In the genomic region with DNA sequence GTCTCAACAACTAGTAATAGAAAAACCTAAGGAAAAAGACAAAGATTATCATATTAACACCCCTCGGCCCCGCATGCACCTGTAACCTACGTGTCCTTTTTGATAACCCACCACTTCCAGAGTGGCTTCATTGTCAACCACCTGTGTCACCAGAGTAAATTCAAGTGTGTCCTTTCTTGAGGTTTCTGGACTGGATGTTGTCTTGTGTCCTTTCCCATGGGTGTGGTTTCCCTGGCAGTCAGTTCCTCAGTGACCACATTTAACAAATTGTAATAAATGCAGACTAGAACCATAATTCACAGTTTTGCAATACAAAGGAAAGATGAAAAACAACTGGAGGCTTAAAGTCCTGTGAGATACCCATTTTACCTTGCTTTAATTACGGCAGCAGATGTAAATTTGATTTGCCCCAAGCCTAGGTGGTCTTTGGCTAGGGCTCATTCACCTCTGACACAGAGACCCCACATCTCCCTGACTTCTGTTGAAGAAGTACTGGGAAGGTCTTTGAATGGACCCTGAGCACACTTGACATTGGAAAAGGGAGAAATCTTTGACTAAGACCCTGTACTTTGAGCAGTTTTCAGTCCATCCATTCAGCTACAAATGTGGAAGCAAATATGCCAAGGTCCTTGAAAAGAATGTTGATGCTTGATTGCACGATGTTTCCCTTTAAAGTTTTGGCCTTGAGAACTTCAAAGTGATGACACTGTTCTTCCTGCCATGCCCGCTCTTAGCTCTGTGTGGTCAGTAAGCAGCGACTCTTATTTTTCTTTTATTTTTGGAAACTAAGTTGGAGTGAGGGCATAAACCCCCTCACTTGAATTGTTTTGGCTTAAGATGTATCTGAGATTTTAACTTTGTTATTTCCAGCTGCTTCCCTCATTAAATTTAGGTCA, we compare ENCODE assay signal across 1 cellular context.
A peak's percentile ranks its signal among the peaks of the same experiment; 100 is the strongest.
TF ChIP-seq lines count a peak whose summit lies in the region.

No MANE protein-coding gene starts in this region.

TF ChIP-seq in HepG2, 621 proteins besides CTCF, POLR2A, EP300 and RAD21 (continued from another document and continues in another):
- TF ChIP-seq ZNF318 (CRISPR knock-in tag; IDR thresholded peaks at IDR 0.05) = no peak
- TF ChIP-seq THYN1 (CRISPR knock-in tag; IDR thresholded peaks at IDR 0.05; ENCODE audit: borderline replicate concordance, low read depth) = no peak
- no peak for TF ChIP-seq ZNF207 (IDR thresholded peaks at IDR 0.05; ENCODE audit: borderline replicate concordance)
- TF ChIP-seq, protein P1, sequence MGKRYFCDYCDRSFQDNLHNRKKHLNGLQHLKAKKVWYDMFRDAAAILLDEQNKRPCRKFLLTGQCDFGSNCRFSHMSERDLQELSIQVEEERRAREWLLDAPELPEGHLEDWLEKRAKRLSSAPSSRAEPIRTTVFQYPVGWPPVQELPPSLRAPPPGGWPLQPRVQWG (CRISPR knock-in tag; IDR thresholded peaks at IDR 0.05; ENCODE audit: borderline replicate concordance, low read depth) = no peak
- TF ChIP-seq TP53 (CRISPR knock-in tag; conservative IDR thresholded peaks at IDR 0.05) = peak; percentile 56; the same call in 1 of the 2 replicates
- no peak for TF ChIP-seq ZNF329 (CRISPR knock-in tag; IDR thresholded peaks at IDR 0.05; ENCODE audit: low read depth)
- peak; percentile 46; the same call in 1 of the 2 replicates for TF ChIP-seq ZNF501 (CRISPR knock-in tag; IDR thresholded peaks at IDR 0.05)
- no peak for TF ChIP-seq ZUFSP (CRISPR knock-in tag; IDR thresholded peaks at IDR 0.05; ENCODE audit: borderline replicate concordance)
- TF ChIP-seq SRF (IDR thresholded peaks at IDR 0.05; ENCODE audit: low read depth, low read length) = no peak
- TF ChIP-seq, protein P2, sequence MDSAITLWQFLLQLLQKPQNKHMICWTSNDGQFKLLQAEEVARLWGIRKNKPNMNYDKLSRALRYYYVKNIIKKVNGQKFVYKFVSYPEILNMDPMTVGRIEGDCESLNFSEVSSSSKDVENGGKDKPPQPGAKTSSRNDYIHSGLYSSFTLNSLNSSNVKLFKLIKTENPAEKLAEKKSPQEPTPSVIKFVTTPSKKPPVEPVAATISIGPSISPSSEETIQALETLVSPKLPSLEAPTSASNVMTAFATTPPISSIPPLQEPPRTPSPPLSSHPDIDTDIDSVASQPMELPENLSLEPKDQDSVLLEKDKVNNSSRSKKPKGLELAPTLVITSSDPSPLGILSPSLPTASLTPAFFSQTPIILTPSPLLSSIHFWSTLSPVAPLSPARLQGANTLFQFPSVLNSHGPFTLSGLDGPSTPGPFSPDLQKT (CRISPR knock-in tag; IDR thresholded peaks at IDR 0.05; ENCODE audit: borderline replicate concordance) = no peak
- TF ChIP-seq CBX1 (IDR thresholded peaks at IDR 0.05; ENCODE audit: low read depth) = no peak
- no peak for TF ChIP-seq ZNF709 (CRISPR knock-in tag; IDR thresholded peaks at IDR 0.05)
- TF ChIP-seq ZNF331 (CRISPR knock-in tag; IDR thresholded peaks at IDR 0.05) = peak; percentile 78
- no peak for TF ChIP-seq RAD51 (IDR thresholded peaks at IDR 0.05; ENCODE audit: borderline replicate concordance)
- no peak for TF ChIP-seq ZNF496 (CRISPR knock-in tag; IDR thresholded peaks at IDR 0.05; ENCODE audit: insufficient replicate concordance)
- TF ChIP-seq RXRA (CRISPR knock-in tag; IDR thresholded peaks at IDR 0.05) = peak; percentile 37; the same call in 1 of the 2 replicates
- TF ChIP-seq HDAC1 (CRISPR knock-in tag; IDR thresholded peaks at IDR 0.05) = peak; percentile 89
- no peak for TF ChIP-seq ZNF326 (CRISPR knock-in tag; IDR thresholded peaks at IDR 0.05; ENCODE audit: borderline replicate concordance)
- TF ChIP-seq ZBTB4 (CRISPR knock-in tag; IDR thresholded peaks at IDR 0.05; ENCODE audit: borderline replicate concordance) = no peak
- no peak for TF ChIP-seq PAX8 (CRISPR knock-in tag; IDR thresholded peaks at IDR 0.05; ENCODE audit: borderline replicate concordance)
- TF ChIP-seq ZBTB7B (CRISPR knock-in tag; IDR thresholded peaks at IDR 0.05) = peak; percentile 89
- TF ChIP-seq ZNF570 (CRISPR knock-in tag; IDR thresholded peaks at IDR 0.05; ENCODE audit: borderline replicate concordance) = no peak
- TF ChIP-seq ZBTB1 (CRISPR knock-in tag; IDR thresholded peaks at IDR 0.05; ENCODE audit: borderline replicate concordance) = no peak
- TF ChIP-seq MAFK (conservative IDR thresholded peaks at IDR 0.05 in 1 of 2, IDR thresholded peaks at IDR 0.05 in 1 of 2; ENCODE audit: low read length in 2 of 2) = 0 out of 4 replicates have a peak, but pooled peaks have one; percentile 21 to 38
- 0 out of 2 replicates have a peak, but pooled peaks have one; percentile 43 for TF ChIP-seq HIC2 (CRISPR knock-in tag; IDR thresholded peaks at IDR 0.05; ENCODE audit: low read depth)
- no peak for TF ChIP-seq JDP2 (CRISPR knock-in tag; IDR thresholded peaks at IDR 0.05; ENCODE audit: borderline replicate concordance)
- TF ChIP-seq HNF4A (CRISPR knock-in tag; IDR thresholded peaks at IDR 0.05) = peak; percentile 98
- TF ChIP-seq ZNF788 (CRISPR knock-in tag; IDR thresholded peaks at IDR 0.05; ENCODE audit: borderline replicate concordance) = peak; percentile 81; the same call in 1 of the 2 replicates
- TF ChIP-seq KDM6A (CRISPR knock-in tag; IDR thresholded peaks at IDR 0.05; ENCODE audit: low read depth) = no peak; the same call in none of the 2 replicates
- no peak for TF ChIP-seq PAWR (CRISPR knock-in tag; IDR thresholded peaks at IDR 0.05; ENCODE audit: borderline replicate concordance)
- no peak for TF ChIP-seq GABPA (IDR thresholded peaks at IDR 0.05; ENCODE audit: low read depth, low read length)
- peak; percentile 59 for TF ChIP-seq GABPA (CRISPR knock-in tag; IDR thresholded peaks at IDR 0.05; ENCODE audit: low read depth)
- TF ChIP-seq MYPOP (CRISPR knock-in tag; IDR thresholded peaks at IDR 0.05) = no peak
- peak; percentile 88; the same call in 1 of the 2 replicates for TF ChIP-seq MIER3 (CRISPR knock-in tag; IDR thresholded peaks at IDR 0.05; ENCODE audit: borderline replicate concordance)
- TF ChIP-seq, protein P3, sequence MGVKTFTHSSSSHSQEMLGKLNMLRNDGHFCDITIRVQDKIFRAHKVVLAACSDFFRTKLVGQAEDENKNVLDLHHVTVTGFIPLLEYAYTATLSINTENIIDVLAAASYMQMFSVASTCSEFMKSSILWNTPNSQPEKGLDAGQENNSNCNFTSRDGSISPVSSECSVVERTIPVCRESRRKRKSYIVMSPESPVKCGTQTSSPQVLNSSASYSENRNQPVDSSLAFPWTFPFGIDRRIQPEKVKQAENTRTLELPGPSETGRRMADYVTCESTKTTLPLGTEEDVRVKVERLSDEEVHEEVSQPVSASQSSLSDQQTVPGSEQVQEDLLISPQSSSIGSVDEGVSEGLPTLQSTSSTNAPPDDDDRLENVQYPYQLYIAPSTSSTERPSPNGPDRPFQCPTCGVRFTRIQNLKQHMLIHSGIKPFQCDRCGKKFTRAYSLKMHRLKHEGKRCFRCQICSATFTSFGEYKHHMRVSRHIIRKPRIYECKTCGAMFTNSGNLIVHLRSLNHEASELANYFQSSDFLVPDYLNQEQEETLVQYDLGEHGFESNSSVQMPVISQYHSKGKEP (CRISPR knock-in tag; IDR thresholded peaks at IDR 0.05) = no peak
